ENCODE assay signal across 17 cellular contexts in the genomic region with DNA sequence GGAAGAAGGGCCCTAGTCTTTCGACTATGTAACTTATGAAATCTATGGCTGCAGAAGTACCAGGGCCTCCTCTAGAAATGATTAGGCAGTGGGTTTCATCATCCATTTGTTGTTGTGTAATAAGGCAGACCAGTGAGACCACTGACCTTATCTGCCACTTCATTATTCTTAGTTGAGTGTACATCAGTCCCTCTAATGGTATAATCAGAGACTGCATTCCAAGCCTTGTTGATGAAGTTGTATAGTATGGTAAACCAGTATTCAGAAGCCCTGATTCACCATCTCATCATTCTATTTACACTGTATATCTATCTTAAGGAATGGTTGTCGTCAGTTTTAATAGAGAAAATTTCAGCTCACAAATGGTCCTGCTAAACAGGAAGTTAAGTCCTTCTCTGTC. TPM values are rescaled to one million over a fixed set of nuclear protein-coding genes. Genes with fewer than 3 reads are reported as not detected.
DNase-seq lines count a peak whose midpoint lies in the region; ATAC-seq and TF ChIP-seq lines count a peak whose summit lies in the region.
"Had no signal": no experiment of that assay in that cellular context is flagged by ENCODE, and none has a peak within 500 bp of the region (broad histone marks: within the 10 kb centered on the region; RNA-seq: fewer than 3 reads in every experiment).

No MANE protein-coding gene starts in this region.

- DNase-seq in HFFc6 (no peak), PC-3 (peak; percentile 90), dedifferentiated amniotic fluid mesenchymal stem cell (ENCODE audit: extremely low spot score) (peak; percentile 13), neural crest cell (ENCODE audit: low read depth, low spot score) (no peak), GM13977 (ENCODE audit: low spot score) (no peak), KBM-7 (no peak)
- no peak for DNase-seq in CD4-positive, alpha-beta memory T cell
- DNase-seq: activated CD4-positive, alpha-beta T cell treated with anti-CD3 and anti-CD28 coated beads, Interleukin-2, amount 50 U/mL, for 4 hours; body of pancreas; COR-L47; mammary epithelial cell; NCI-H1930; nucleus accumbens; stimulated activated CD4-positive, alpha-beta T cell treated with anti-CD3 and anti-CD28 coated beads, Interleukin-12 subunit alpha, Interleukin-12 subunit beta, amount 100 ng/mL, for 4 hours; T-cell had no signal

- no peaks in the 10 kb centered on the region for H3K36me3 ChIP-seq in PC-3 (ENCODE audit: low read depth, low read length)
- no peaks in the 10 kb centered on the region for H3K36me3 ChIP-seq in CD4-positive, alpha-beta memory T cell (ENCODE audit: insufficient read depth, low read length)

- intact Hi-C loops in PC-3 (cut with micrococcal nuclease), result loop anchor here (10.0 kb wide), 1 partner anchor 613 kb away; a partner anchor contains a TSS
- intact Hi-C loops in CD4-positive, alpha-beta memory T cell (cut with micrococcal nuclease), result no loop called here

- H3K9me2 ChIP-seq in PC-3 (replicated peaks; ENCODE audit: low read length), result no peaks in the 10 kb centered on the region

- H3K27me3 Mint-ChIP-seq in HFFc6 (ENCODE audit: insufficient read depth), result no peaks in the 10 kb centered on the region
- H3K27me3 Mint-ChIP-seq in neural crest cell (ENCODE audit: low read depth), result no peaks in the 10 kb centered on the region
- H3K27me3 Mint-ChIP-seq in CD4-positive, alpha-beta memory T cell, result peaks cover 0 to 1% of the 10 kb centered on the region in 2 donors

- in situ Hi-C loops in GM13977 (cut with MboI; ENCODE audit: low pct_unique_long_range_greater_than_20kb, low sequenced_read_pairs, unreplicated experiment) (no loop called here), KBM-7 (cut with MboI; ENCODE audit: low pct_unique_long_range_greater_than_20kb, low sequenced_read_pairs) (no loop called here)

- H3K27ac Mint-ChIP-seq in HFFc6, result no peak overlapping the region
- H3K27ac Mint-ChIP-seq in neural crest cell (ENCODE audit: unreplicated experiment), result no peak overlapping the region
- H3K27ac Mint-ChIP-seq in CD4-positive, alpha-beta memory T cell, result no peak overlapping the region
- H3K27ac Mint-ChIP-seq: T-cell had no signal

- CTCF ChIA-PET in PC-3 (lab: Charles Lee), result no interaction called here
- CTCF ChIA-PET in CD4-positive, alpha-beta memory T cell (lab: Charles Lee; ENCODE audit: partially characterized antibody), result no interaction called here

- H3K9me3 Mint-ChIP-seq in HFFc6, result no peaks in the 10 kb centered on the region
- no peaks in the 10 kb centered on the region for H3K9me3 Mint-ChIP-seq in neural crest cell
- H3K9me3 Mint-ChIP-seq in CD4-positive, alpha-beta memory T cell, result no peaks in the 10 kb centered on the region
- H3K9me3 Mint-ChIP-seq: T-cell had no signal

- no TSS peak for BruUV-seq in PC-3 (replicated peaks; lab: Mats Ljungman, UMichigan)

- POLR2A ChIA-PET in PC-3 (lab: Charles Lee; ENCODE audit: unreplicated experiment), result no interaction called here
- POLR2A ChIA-PET in CD4-positive, alpha-beta memory T cell (lab: Charles Lee; ENCODE audit: partially characterized antibody), result no interaction called here

- no peak overlapping the region for H3K9ac ChIP-seq in PC-3 (ENCODE audit: low read length)

- H3K79me2 ChIP-seq in PC-3 (ENCODE audit: low read length), result no peaks in the 10 kb centered on the region

- TF ChIP-seq CTCF in HFFc6 (IDR thresholded peaks at IDR 0.05) (peak; percentile 17; the same call in 1 of the 2 replicates), PC-3 (conservative IDR thresholded peaks at IDR 0.05; ENCODE audit: low read depth, low read length) (peak; percentile 57), neural crest cell (conservative IDR thresholded peaks at IDR 0.05) (peak; percentile 30), GM13977 (IDR thresholded peaks at IDR 0.05; ENCODE audit: extremely low read depth, insufficient read depth, missing control alignments) (no peak)

- H3K27ac ChIP-seq in PC-3 (ENCODE audit: low read length), result 0 out of 2 replicates have a peak overlapping the region, but pooled peaks have one; percentile 11
- H3K27ac ChIP-seq in CD4-positive, alpha-beta memory T cell (ENCODE audit: low read depth, low read length), result no peak overlapping the region
- H3K27ac ChIP-seq: body of pancreas, epithelial cell of prostate had no signal

- no peaks in the 10 kb centered on the region for H3K27me3 ChIP-seq in PC-3 (ENCODE audit: low read length)
- H3K27me3 ChIP-seq in CD4-positive, alpha-beta memory T cell (ENCODE audit: insufficient read depth, low read length), result no peaks in the 10 kb centered on the region
- H3K27me3 ChIP-seq: body of pancreas had no signal

- H3K4me3 ChIP-seq in PC-3 (ENCODE audit: low read length), result no peak overlapping the region
- no peak overlapping the region for H3K4me3 ChIP-seq in CD4-positive, alpha-beta memory T cell (ENCODE audit: low read length in 2 of 2)
- H3K4me3 ChIP-seq: body of pancreas had no signal

- no peaks in the 10 kb centered on the region for H4K20me1 ChIP-seq in PC-3 (ENCODE audit: low read length)

- H3K36me3 Mint-ChIP-seq in HFFc6 (ENCODE audit: low read depth) (no peaks in the 10 kb centered on the region), neural crest cell (ENCODE audit: low read depth) (no peaks in the 10 kb centered on the region)
- no peaks in the 10 kb centered on the region for H3K36me3 Mint-ChIP-seq in CD4-positive, alpha-beta memory T cell
- H3K36me3 Mint-ChIP-seq: T-cell had no signal

- ATAC-seq in PC-3 (peak; percentile 97), GM18858 (IDR thresholded peaks at IDR 0.05; ENCODE audit: unreplicated experiment) (no peak)
- ATAC-seq: body of pancreas, T-cell had no signal

- H2AFZ ChIP-seq in PC-3 (ENCODE audit: low read length), result no peak overlapping the region

- H3K4me1 Mint-ChIP-seq in HFFc6 (ENCODE audit: low read depth) (no peaks in the 10 kb centered on the region; the same call in 1 of the 2 replicates), neural crest cell (no peaks in the 10 kb centered on the region)
- H3K4me1 Mint-ChIP-seq in CD4-positive, alpha-beta memory T cell, result no peaks in the 10 kb centered on the region
- H3K4me1 Mint-ChIP-seq: T-cell had no signal

- no peak overlapping the region for H3K4me3 Mint-ChIP-seq in HFFc6
- H3K4me3 Mint-ChIP-seq in neural crest cell, result no peak overlapping the region
- H3K4me3 Mint-ChIP-seq in CD4-positive, alpha-beta memory T cell, result no peak overlapping the region
- H3K4me3 Mint-ChIP-seq: T-cell had no signal

- no peaks in the 10 kb centered on the region for H3K9me3 ChIP-seq in PC-3 (ENCODE audit: low read length)
- H3K9me3 ChIP-seq in CD4-positive, alpha-beta memory T cell (ENCODE audit: control insufficient read depth in 1 of 2, low read length in 2 of 2), result no peaks in the 10 kb centered on the region
- H3K9me3 ChIP-seq: body of pancreas had no signal

- H3K4me1 ChIP-seq in PC-3 (ENCODE audit: insufficient read depth, low read length), result peaks cover 27% of the 10 kb centered on the region
- H3K4me1 ChIP-seq in CD4-positive, alpha-beta memory T cell (ENCODE audit: insufficient read depth, low read length), result no peaks in the 10 kb centered on the region
- H3K4me1 ChIP-seq: body of pancreas had no signal

- H3K4me2 ChIP-seq in PC-3 (ENCODE audit: low read length), result no peak overlapping the region

- H3F3A ChIP-seq in PC-3 (ENCODE audit: low read length, unreplicated experiment), result no peaks in the 10 kb centered on the region

RNA-seq across cellular contexts. Expression of a gene that starts 32.2 kb away (rescaled TPM):
- not detected for total RNA-seq in HFFc6 (2021; fragmentation: NEBNext Ultra II Directional; extraction: Animal tissue kit (Norgen Biotek cat#: 25700))
- total RNA-seq in PC-3 (2014; rRNA removed) (not detected in 2 replicates), neural crest cell (2.3 and 2.9 TPM in 2 replicates)
- not detected for total RNA-seq in CD4-positive, alpha-beta memory T cell
- not detected for polyA plus RNA-seq in CD4-positive, alpha-beta memory T cell
- polyA plus RNA-seq: mammary epithelial cell had no signal

Comparison
In these comparisons a context has a peak if more than half of its experiments do, and no peak if none do; other contexts are left out.
1. DNase-seq: peak in PC-3 (single experiment) and dedifferentiated amniotic fluid mesenchymal stem cell (single experiment); none in HFFc6 (single experiment), neural crest cell (single experiment), CD4-positive, alpha-beta memory T cell (0 of 5), GM13977 (single experiment) and KBM-7 (single experiment).